ENCODE assay signal across 9 cellular contexts in genomic region chr15:77024273-77025065, GRCh38. TPM values are rescaled to one million over a fixed set of nuclear protein-coding genes. Genes with fewer than 3 reads are reported as not detected.
DNase-seq lines count a peak whose midpoint lies in the region; ATAC-seq, FAIRE-seq and TF ChIP-seq lines count a peak whose summit lies in the region.
"Had no signal": no experiment of that assay in that cellular context is flagged by ENCODE, and none has a peak within 500 bp of the region (broad histone marks: within the 10 kb centered on the region; RNA-seq: fewer than 3 reads in every experiment).

No MANE protein-coding gene starts in this region.

- peaks cover 3% of the 10 kb centered on the region for H3K27me3 ChIP-seq in prostate gland (replicated peaks; ENCODE audit: insufficient read depth)

- TF ChIP-seq POLR2A in prostate gland (IDR thresholded peaks at IDR 0.05) = no peak

- H3K4me3 Mint-ChIP-seq in activated naive CD8-positive, alpha-beta T cell = no peak overlapping the region

- DNase-seq in D721Med (ENCODE audit: insufficient read length, low spot score) = peak; percentile 86
- peak; percentile 97 for DNase-seq in HuH-7 (ENCODE audit: low spot score)
- DNase-seq in SW 1271 (lab: John Stamatoyannopoulos, UW) = peak; percentile 33 to 47
- peak; percentile 83 for DNase-seq in Right ventricle myocardium superior
- DNase-seq in prostate gland (ENCODE audit: low spot score) = peak; percentile 42
- DNase-seq in middle frontal gyrus (ENCODE audit: extremely low spot score, low spot score) = no peak

- H3K4me1 Mint-ChIP-seq in activated naive CD8-positive, alpha-beta T cell (ENCODE audit: low read depth) = peaks cover 46% of the 10 kb centered on the region

- H3K27ac ChIP-seq in prostate gland = no peak overlapping the region
- H3K27ac ChIP-seq: SK-N-MC had no signal

- H3K9me3 Mint-ChIP-seq in activated naive CD8-positive, alpha-beta T cell (ENCODE audit: low read depth) = no peaks in the 10 kb centered on the region

- no peaks in the 10 kb centered on the region for H3K36me3 ChIP-seq in prostate gland

- H3K4me1 ChIP-seq in prostate gland (replicated peaks) = no peaks in the 10 kb centered on the region

- no peak for FAIRE-seq in D721Med (lab: Jason Lieb, UNC)

- peaks cover 2% of the 10 kb centered on the region for H3K36me3 Mint-ChIP-seq in activated naive CD8-positive, alpha-beta T cell

- peak; percentile 78 for TF ChIP-seq CTCF in D721Med (IDR thresholded peaks at IDR 0.05; ENCODE audit: insufficient read depth, missing control alignments)
- TF ChIP-seq CTCF in prostate gland (IDR thresholded peaks at IDR 0.05) = peak; percentile 69 to 88 (median 82)

- H3K27me3 Mint-ChIP-seq in activated naive CD8-positive, alpha-beta T cell = no peaks in the 10 kb centered on the region

- WGBS in prostate gland = 31% methylated on average over 17 of the region's 17 CpGs

- H3K27ac Mint-ChIP-seq in activated naive CD8-positive, alpha-beta T cell = peak overlapping the region; percentile 64

- no peak overlapping the region for H3K4me3 ChIP-seq in prostate gland
- H3K4me3 ChIP-seq: SK-N-MC had no signal

- no peaks in the 10 kb centered on the region for H3K9me3 ChIP-seq in prostate gland

- intact Hi-C loops in Right ventricle myocardium superior (cut with DNase I) = loop anchor here (5.0 kb wide), 1 partner anchor 518 kb away; no protein-coding TSS in a partner anchor
- intact Hi-C loops in prostate gland (cut with DNase I) = loop anchor here (5.0 kb wide), 1 partner anchor 518 kb away; no protein-coding TSS in a partner anchor

- ATAC-seq in Right ventricle myocardium superior (ENCODE audit: poor library complexity) (peak; percentile 62), GM21381 (IDR thresholded peaks at IDR 0.05; ENCODE audit: unreplicated experiment) (no peak)

RNA-seq across cellular contexts. Expression of gene PSTPIP1, which starts 29.5 kb away (rescaled TPM):
- total RNA-seq in Right ventricle myocardium superior = 5.0 TPM
- 1 to 10 TPM; 2.1 to 7.0 TPM for total RNA-seq in prostate gland

RNA-seq across cellular contexts. Expression of gene TSPAN3, which starts 46.4 kb away (rescaled TPM):
- 85.2 TPM for total RNA-seq in Right ventricle myocardium superior
- total RNA-seq in prostate gland = 100 to 1,000 TPM; 234 to 238 TPM
